8 cellular contexts compared by ENCODE assay signal in genomic region chr4:39698424-39699009, GRCh38.
DNase-seq lines count a peak whose midpoint lies in the region; ATAC-seq and TF ChIP-seq lines count a peak whose summit lies in the region.

No MANE protein-coding gene starts in this region.

- H3K27ac ChIP-seq in RWPE1, result peak overlapping the region; percentile 89

- ATAC-seq in GM18907 (IDR thresholded peaks at IDR 0.05; ENCODE audit: unreplicated experiment) (peak; percentile 37), HG03342 (IDR thresholded peaks at IDR 0.05; ENCODE audit: unreplicated experiment) (peak; percentile 24)

- CTCF ChIA-PET in RWPE1 (lab: Yijun Ruan, JAX), result interaction anchor here (0.6 kb wide), 1 partner anchor 45 kb away, joined by 4 read pairs; no protein-coding TSS in a partner anchor

- no peak for TF ChIP-seq CTCF in AG10803 (conservative IDR thresholded peaks at IDR 0.05; ENCODE audit: low read length)
- no peak for TF ChIP-seq CTCF in RWPE1 (conservative IDR thresholded peaks at IDR 0.05; ENCODE audit: low read depth)

- in situ Hi-C loops in T47D (cut with HindIII; ENCODE audit: low pct_unique_long_range_greater_than_20kb, low sequenced_read_pairs), result no loop called here

- no peak for DNase-seq in AG10803 (ENCODE audit: low read depth)
- DNase-seq in RWPE1 (ENCODE audit: low spot score), result peak; percentile 63
- DNase-seq in T47D (ENCODE audit: low read depth in 1 of 2, low spot score in 1 of 2), result peak; percentile 27 to 49
- peak; percentile 29 for DNase-seq in iris pigment epithelial cell (ENCODE audit: low read depth)
- peak; percentile 28 to 31 for DNase-seq in stimulated activated CD4-positive, alpha-beta T cell treated with anti-CD3 and anti-CD28 coated beads, Interleukin-15, amount 100 ng/mL, for 1 hour (ENCODE audit: low read depth in 1 of 2, low spot score in 1 of 2)
- DNase-seq in SIG-M5 treated with dmso at 0.1 percent for 504 hours (lab: John Stamatoyannopoulos, UW; ENCODE audit: unreplicated experiment), result no peak

- POLR2A ChIA-PET in RWPE1 (lab: Yijun Ruan, JAX; ENCODE audit: low non-redundant PET), result interaction anchor here (1.2 kb wide), 1 partner anchor 273 kb away, joined by 3 read pairs; no protein-coding TSS in a partner anchor

- peak overlapping the region; percentile 92 for H3K4me3 ChIP-seq in AG10803 (ENCODE audit: low read length)

Comparison
In these comparisons a context has a peak if more than half of its experiments do, and no peak if none do; other contexts are left out.
1. DNase-seq: peak in RWPE1 (single experiment), T47D (2 of 2), iris pigment epithelial cell (single experiment) and stimulated activated CD4-positive, alpha-beta T cell treated with anti-CD3 and anti-CD28 coated beads, Interleukin-15, amount 100 ng/mL, for 1 hour (2 of 2); none in AG10803 (single experiment) and SIG-M5 treated with dmso at 0.1 percent for 504 hours (single experiment).